In the genomic region with DNA sequence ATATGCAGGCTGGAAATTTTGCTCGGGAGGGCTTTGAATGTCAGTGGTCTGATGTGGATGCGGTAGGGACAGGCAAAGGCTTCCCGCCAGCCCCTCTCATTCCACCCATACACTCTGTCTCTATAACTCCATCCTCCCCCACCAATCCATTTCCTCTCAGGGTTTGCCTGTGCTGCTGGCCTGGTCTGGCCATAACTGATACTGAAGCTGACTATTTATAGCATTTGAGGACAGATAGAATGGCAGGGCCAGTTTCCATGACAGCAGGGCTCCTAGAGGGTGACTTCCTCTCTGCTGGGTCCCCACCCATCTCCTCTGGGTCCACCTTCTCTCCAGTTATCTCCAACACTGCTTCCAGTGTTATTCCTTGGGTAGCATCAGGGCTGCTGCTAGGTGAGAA, we compare ENCODE assay signal across 10 cellular contexts. TPM values are rescaled to one million over a fixed set of nuclear protein-coding genes. Genes with fewer than 3 reads are reported as not detected.
DNase-seq lines count a peak whose midpoint lies in the region; ATAC-seq and TF ChIP-seq lines count a peak whose summit lies in the region.
"Had no signal": no experiment of that assay in that cellular context is flagged by ENCODE, and none has a peak within 500 bp of the region (broad histone marks: within the 10 kb centered on the region; RNA-seq: fewer than 3 reads in every experiment).

No MANE protein-coding gene starts in this region.

- H3K79me1 ChIP-seq in trophoblast cell (ENCODE audit: low read length): peaks cover 13% of the 10 kb centered on the region

- no peaks in the 10 kb centered on the region for H3K27me3 ChIP-seq in trophoblast cell (ENCODE audit: insufficient read depth, low read length)
- H3K27me3 ChIP-seq: vagina had no signal

- H3K18ac ChIP-seq in trophoblast cell (ENCODE audit: low read length): no peak overlapping the region

- H3K4me1 Mint-ChIP-seq in nephron: peaks cover 15% of the 10 kb centered on the region

- intact Hi-C loops in posterior vena cava (cut with DNase I): no loop called here

- in situ Hi-C loops in KBM-7 (cut with MboI; ENCODE audit: low pct_unique_long_range_greater_than_20kb, low sequenced_read_pairs): no loop called here

- no peak overlapping the region for H3K27ac ChIP-seq in trophoblast cell (ENCODE audit: low read depth, low read length)
- H3K27ac ChIP-seq: vagina had no signal

- H4K91ac ChIP-seq in trophoblast cell (ENCODE audit: low read depth, low read length): no peak overlapping the region

- no peaks in the 10 kb centered on the region for H3K79me2 ChIP-seq in trophoblast cell (ENCODE audit: control insufficient read depth, insufficient read depth, low read length, poor library complexity)

- H3K14ac ChIP-seq in trophoblast cell (ENCODE audit: low read length): no peak overlapping the region

- no peak overlapping the region for H2AFZ ChIP-seq in trophoblast cell (ENCODE audit: insufficient read depth, low read length, poor library complexity)

- peaks cover 12% of the 10 kb centered on the region for H3K27me3 Mint-ChIP-seq in nephron (ENCODE audit: low read depth)

- no CpG with 5 or more reads among the region's 3 CpGs for WGBS in trophoblast cell (ENCODE audit: extremely low coverage, insufficient coverage, insufficient read length)

- H2BK120ac ChIP-seq in trophoblast cell (ENCODE audit: insufficient read depth, low read length, poor library complexity): no peak overlapping the region

- H3K4me1 ChIP-seq in trophoblast cell (ENCODE audit: control insufficient read depth in 1 of 2, insufficient read depth in 2 of 2, low read length in 2 of 2): peaks cover 11 to 13% of the 10 kb centered on the region in 2 experiments

- no peaks in the 10 kb centered on the region for H3K9me3 Mint-ChIP-seq in nephron

- H3K9ac ChIP-seq in trophoblast cell (ENCODE audit: low read length): no peak overlapping the region

- H2AK5ac ChIP-seq in trophoblast cell (ENCODE audit: low read length): no peak overlapping the region

- H3K4me3 Mint-ChIP-seq in nephron: no peak overlapping the region

- H4K8ac ChIP-seq in trophoblast cell (ENCODE audit: low read depth, low read length): no peak overlapping the region

- H3K4me3 ChIP-seq in trophoblast cell (ENCODE audit: low read depth, low read length): no peak overlapping the region
- H3K4me3 ChIP-seq: vagina had no signal

- peak; percentile 94 for DNase-seq in KBM-7
- no peak for DNase-seq in trophoblast cell
- DNase-seq in posterior vena cava (ENCODE audit: low spot score): no peak
- DNase-seq in NCI-H2196 (lab: John Stamatoyannopoulos, UW; ENCODE audit: unreplicated experiment): no peak
- DNase-seq: activated CD4-positive, alpha-beta T cell treated with anti-CD3 and anti-CD28 coated beads for 48 hours; stimulated activated CD4-positive, alpha-beta T cell treated with anti-CD3 and anti-CD28 coated beads, Interleukin-4, amount 100 ng/mL, for 1 hour had no signal

- no peaks in the 10 kb centered on the region for H3K36me3 Mint-ChIP-seq in nephron (ENCODE audit: low read depth)

- no peak for TF ChIP-seq CTCF in nephron (IDR thresholded peaks at IDR 0.05; ENCODE audit: unreplicated experiment in 3 of 3)

- H4K12ac ChIP-seq in trophoblast cell (ENCODE audit: low read depth, low read length): no peak overlapping the region

- no peak overlapping the region for H3K4ac ChIP-seq in trophoblast cell (ENCODE audit: low read depth, low read length)

- no peak overlapping the region for H2BK5ac ChIP-seq in trophoblast cell (ENCODE audit: low read depth, low read length, poor library complexity)

- H3K27ac Mint-ChIP-seq in nephron: peak overlapping the region; percentile 49 to 78 (median 52)

- no peak overlapping the region for H3K23ac ChIP-seq in trophoblast cell (ENCODE audit: low read length)

- no peaks in the 10 kb centered on the region for H3K9me3 ChIP-seq in trophoblast cell (ENCODE audit: insufficient read depth, low read depth, low read length)
- H3K9me3 ChIP-seq: vagina had no signal

- ATAC-seq in GM18909 (IDR thresholded peaks at IDR 0.05; ENCODE audit: poor library complexity, unreplicated experiment) (peak; percentile 47), HG02588 (IDR thresholded peaks at IDR 0.05; ENCODE audit: unreplicated experiment) (peak; percentile 34)

- H3K4me2 ChIP-seq in trophoblast cell (ENCODE audit: low read length): no peak overlapping the region

- H3K36me3 ChIP-seq in trophoblast cell (ENCODE audit: control insufficient read depth in 1 of 2, insufficient read depth in 2 of 2, low read length in 2 of 2): no peaks in the 10 kb centered on the region
- H3K36me3 ChIP-seq: vagina had no signal

- no peak overlapping the region for H2BK12ac ChIP-seq in trophoblast cell (ENCODE audit: low read length)

RNA-seq across cellular contexts. Expression of gene PDLIM1, which starts 6.6 kb away (rescaled TPM):
- polyA plus RNA-seq in trophoblast cell (2013): 338 and 355 TPM in 2 replicates
- 100 to 1,000 TPM; 133 to 134 TPM for total RNA-seq in posterior vena cava
